17 cellular contexts compared by ENCODE assay signal in the genomic region with DNA sequence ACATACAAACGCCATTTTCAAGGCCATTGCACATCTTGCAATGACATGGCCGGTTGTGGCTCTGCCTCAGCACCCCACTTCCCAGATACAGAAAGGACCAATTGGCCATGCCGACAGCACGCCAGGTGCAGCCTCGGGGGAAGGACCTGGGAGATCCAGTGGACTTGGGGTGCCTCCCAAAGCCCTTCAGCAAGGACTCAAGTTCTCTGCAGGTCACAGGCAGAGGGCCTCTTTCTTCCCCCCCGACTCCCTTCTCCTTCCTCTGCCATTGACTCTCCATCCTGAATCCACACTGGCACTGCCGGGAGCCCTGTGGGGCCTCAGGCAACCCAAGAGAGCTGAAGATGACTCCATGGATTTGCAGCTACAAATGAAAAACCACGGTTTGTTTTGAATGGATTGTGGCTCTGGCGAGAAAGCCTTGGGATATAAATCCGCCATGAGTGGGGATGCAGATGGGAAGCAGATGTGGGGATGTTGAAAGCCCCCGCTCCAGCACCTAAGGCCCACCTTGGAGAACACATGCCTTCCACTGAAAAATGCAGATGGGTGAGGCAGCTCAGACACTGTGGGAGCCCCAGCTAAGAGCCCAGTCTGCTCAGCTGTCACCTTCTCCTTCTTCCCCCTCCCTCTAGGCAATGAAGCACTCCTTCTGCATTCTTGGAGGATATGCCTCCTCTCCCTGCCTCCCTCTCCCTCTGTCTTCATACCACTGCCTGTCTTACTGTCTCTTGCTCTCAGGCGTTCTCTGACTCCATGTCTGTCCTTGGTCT. TPM values are rescaled to one million over a fixed set of nuclear protein-coding genes. Genes with fewer than 3 reads are reported as not detected.
A peak's percentile ranks its signal among the peaks of the same experiment; 100 is the strongest.
DNase-seq lines count a peak whose midpoint lies in the region; TF ChIP-seq lines count a peak whose summit lies in the region.
"Had no signal": no experiment of that assay in that cellular context is flagged by ENCODE, and none has a peak within 500 bp of the region (broad histone marks: within the 10 kb centered on the region; RNA-seq: fewer than 3 reads in every experiment).

No MANE protein-coding gene starts in this region.

- TF ChIP-seq POLR2A in transverse colon (IDR thresholded peaks at IDR 0.05), result no peak

- H3K4me3 Mint-ChIP-seq in osteocyte (ENCODE audit: unreplicated experiment), result peak overlapping the region; percentile 7
- no peak overlapping the region for H3K4me3 Mint-ChIP-seq in CD8-positive, alpha-beta memory T cell
- no peak overlapping the region for H3K4me3 Mint-ChIP-seq in activated CD4-positive, alpha-beta T cell treated with anti-CD3 and anti-CD28 coated beads, Interleukin-2, amount 10 ng/mL, durations not matched to agents 24 days and 14 days
- H3K4me3 Mint-ChIP-seq: activated T-cell treated with anti-CD3 and anti-CD28 coated beads, Interleukin-2, amount 50 U/mL, for 24 hours had no signal

- no peaks in the 10 kb centered on the region for H3K9me3 Mint-ChIP-seq in osteocyte (ENCODE audit: unreplicated experiment)
- H3K9me3 Mint-ChIP-seq in CD8-positive, alpha-beta memory T cell, result no peaks in the 10 kb centered on the region
- H3K9me3 Mint-ChIP-seq in activated CD4-positive, alpha-beta T cell treated with anti-CD3 and anti-CD28 coated beads, Interleukin-2, amount 10 ng/mL, durations not matched to agents 24 days and 14 days, result no peaks in the 10 kb centered on the region
- H3K9me3 Mint-ChIP-seq: activated T-cell treated with anti-CD3 and anti-CD28 coated beads, Interleukin-2, amount 50 U/mL, for 24 hours had no signal

- no peak for TF ChIP-seq EP300 in transverse colon (IDR thresholded peaks at IDR 0.05; ENCODE audit: low read depth)

- H3K36me3 Mint-ChIP-seq in osteocyte (ENCODE audit: unreplicated experiment), result no peaks in the 10 kb centered on the region
- no peaks in the 10 kb centered on the region for H3K36me3 Mint-ChIP-seq in CD8-positive, alpha-beta memory T cell
- no peaks in the 10 kb centered on the region for H3K36me3 Mint-ChIP-seq in activated CD4-positive, alpha-beta T cell treated with anti-CD3 and anti-CD28 coated beads, Interleukin-2, amount 10 ng/mL, durations not matched to agents 24 days and 14 days (ENCODE audit: low read depth)

- intact Hi-C loops in transverse colon (cut with DNase I; ENCODE audit: low total_unique reads), result no loop called here
- intact Hi-C loops in activated CD4-positive, alpha-beta T cell treated with anti-CD3 and anti-CD28 coated beads, Interleukin-2, amount 10 ng/mL, durations not matched to agents 24 days and 14 days (cut with micrococcal nuclease), result no loop called here

- WGBS in transverse colon (ENCODE audit: low coverage in 1 of 2), 2 donors, result 69 to 75% methylated on average over 5 to 12 of the region's 12 CpGs

- in situ Hi-C loops in transverse colon (cut with MboI; ENCODE audit: low pct_ligation_motif_present in 1 of 4, low pct_unique_long_range_greater_than_20kb in 1 of 4, low sequenced_read_pairs in 3 of 4), result no loop called here

- no peaks in the 10 kb centered on the region for H3K36me3 ChIP-seq in CD8-positive, alpha-beta memory T cell (ENCODE audit: insufficient read depth, low read length)
- no peaks in the 10 kb centered on the region for H3K36me3 ChIP-seq in transverse colon
- H3K36me3 ChIP-seq: SJCRH30, upper lobe of left lung had no signal

- H3K4me3 ChIP-seq in AG10803 (ENCODE audit: low read length) (no peak overlapping the region), epithelial cell of esophagus (ENCODE audit: low read length) (no peak overlapping the region), transverse colon (no peak overlapping the region)
- no peak overlapping the region for H3K4me3 ChIP-seq in CD8-positive, alpha-beta memory T cell (ENCODE audit: low read length)
- H3K4me3 ChIP-seq: K562, SJCRH30, upper lobe of left lung had no signal

- peaks cover 57% of the 10 kb centered on the region for H3K4me1 Mint-ChIP-seq in osteocyte (ENCODE audit: unreplicated experiment)
- peaks cover 14 to 17% (median 15%) of the 10 kb centered on the region in 3 donors for H3K4me1 Mint-ChIP-seq in CD8-positive, alpha-beta memory T cell
- peaks cover 3% of the 10 kb centered on the region for H3K4me1 Mint-ChIP-seq in activated CD4-positive, alpha-beta T cell treated with anti-CD3 and anti-CD28 coated beads, Interleukin-2, amount 10 ng/mL, durations not matched to agents 24 days and 14 days

- H3K27ac Mint-ChIP-seq in osteocyte (ENCODE audit: unreplicated experiment), result peak overlapping the region; percentile 89
- peak overlapping the region in 2 of 8 donors; percentile 27 to 68 for H3K27ac Mint-ChIP-seq in CD8-positive, alpha-beta memory T cell
- no peak overlapping the region for H3K27ac Mint-ChIP-seq in activated CD4-positive, alpha-beta T cell treated with anti-CD3 and anti-CD28 coated beads, Interleukin-2, amount 10 ng/mL, durations not matched to agents 24 days and 14 days
- H3K27ac Mint-ChIP-seq: activated T-cell treated with anti-CD3 and anti-CD28 coated beads, Interleukin-2, amount 50 U/mL, for 24 hours had no signal

- TF ChIP-seq CTCF in AG10803 (conservative IDR thresholded peaks at IDR 0.05; ENCODE audit: low read length), result no peak
- TF ChIP-seq CTCF in epithelial cell of esophagus (IDR thresholded peaks at IDR 0.05; ENCODE audit: insufficient read depth, low read depth, low read length, missing control alignments), result no peak
- TF ChIP-seq CTCF in osteocyte (IDR thresholded peaks at IDR 0.05), result no peak
- TF ChIP-seq CTCF in transverse colon (IDR thresholded peaks at IDR 0.05), result no peak

- no peaks in the 10 kb centered on the region for H3K27me3 Mint-ChIP-seq in osteocyte (ENCODE audit: unreplicated experiment)
- H3K27me3 Mint-ChIP-seq in CD8-positive, alpha-beta memory T cell, result peaks cover 0 to 5% of the 10 kb centered on the region in 2 donors
- peaks cover 5% of the 10 kb centered on the region for H3K27me3 Mint-ChIP-seq in activated CD4-positive, alpha-beta T cell treated with anti-CD3 and anti-CD28 coated beads, Interleukin-2, amount 10 ng/mL, durations not matched to agents 24 days and 14 days
- H3K27me3 Mint-ChIP-seq: activated T-cell treated with anti-CD3 and anti-CD28 coated beads, Interleukin-2, amount 50 U/mL, for 24 hours had no signal

- no peaks in the 10 kb centered on the region for H3K4me1 ChIP-seq in CD8-positive, alpha-beta memory T cell (ENCODE audit: insufficient read depth, low read length)
- H3K4me1 ChIP-seq in transverse colon, result no peaks in the 10 kb centered on the region

- no peaks in the 10 kb centered on the region for H3K9me3 ChIP-seq in CD8-positive, alpha-beta memory T cell (ENCODE audit: low read length)
- no peaks in the 10 kb centered on the region for H3K9me3 ChIP-seq in transverse colon
- H3K9me3 ChIP-seq: SJCRH30, upper lobe of left lung had no signal

- CTCF ChIA-PET in CD8-positive, alpha-beta memory T cell (lab: Charles Lee), result interaction anchor here (1.0 to 1.5 kb wide), 2 partner anchors 28 to 38 kb away, joined by 3 to 4 read pairs; no protein-coding TSS in a partner anchor

- DNase-seq in AG10803 (ENCODE audit: low read depth), result peak; percentile 86
- DNase-seq in NCI-H524 (lab: John Stamatoyannopoulos, UW), result peak; percentile 63 to 94
- DNase-seq in epithelial cell of esophagus (ENCODE audit: low read depth), result peak; percentile 27
- no peak for DNase-seq in osteocyte (ENCODE audit: extremely low spot score, unreplicated experiment)
- no peak for DNase-seq in CD8-positive, alpha-beta memory T cell
- no peak for DNase-seq in transverse colon
- DNase-seq in SKM-1 (lab: John Stamatoyannopoulos, UW; ENCODE audit: unreplicated experiment), result no peak
- DNase-seq in activated CD4-positive, alpha-beta T cell treated with anti-CD3 and anti-CD28 coated beads, Interleukin-2, amount 10 ng/mL, durations not matched to agents 24 days and 14 days, result no peak
- DNase-seq: activated CD4-positive, alpha-beta T cell treated with anti-CD3 and anti-CD28 coated beads, Interleukin-2, amount 50 U/mL, for 4 hours; activated T-cell treated with anti-CD3 and anti-CD28 coated beads, Interleukin-2, amount 50 U/mL, for 24 hours; NCI-H1048; occipital lobe; small intestine; stimulated activated naive CD4-positive, alpha-beta T cell; upper lobe of left lung had no signal

- no peaks in the 10 kb centered on the region for H3K27me3 ChIP-seq in CD8-positive, alpha-beta memory T cell (ENCODE audit: insufficient read depth, low read length, poor library complexity, severe bottlenecking)
- H3K27me3 ChIP-seq in transverse colon, result peaks cover 7% of the 10 kb centered on the region
- H3K27me3 ChIP-seq: SJCRH30, upper lobe of left lung had no signal

- POLR2A ChIA-PET in CD8-positive, alpha-beta memory T cell (lab: Charles Lee), result interaction anchor here (0.7 kb wide), 1 partner anchor 424 kb away, joined by 3 read pairs; no protein-coding TSS in a partner anchor

- H3K27ac ChIP-seq in CD8-positive, alpha-beta memory T cell (ENCODE audit: low read depth, low read length), result no peak overlapping the region
- no peak overlapping the region for H3K27ac ChIP-seq in transverse colon
- H3K27ac ChIP-seq: SJCRH30, upper lobe of left lung had no signal

RNA-seq across cellular contexts. Expression of gene LTBP2, which starts 35.2 kb away (rescaled TPM):
- 377 and 379 TPM in 2 replicates for total RNA-seq in osteocyte
- under 1 TPM; 0.24 to 0.42 TPM for total RNA-seq in CD8-positive, alpha-beta memory T cell
- polyA plus RNA-seq in CD8-positive, alpha-beta memory T cell, result 0.83 TPM
- 10 to 100 TPM in 3 of 4 donors, 1 to 10 TPM in 1; 9.7 to 15.3 (median 11.9) TPM for total RNA-seq in transverse colon
- total RNA-seq in activated CD4-positive, alpha-beta T cell treated with anti-CD3 and anti-CD28 coated beads, Interleukin-2, amount 10 ng/mL, durations not matched to agents 24 days and 14 days, result 0.05 TPM in 1 of 2 replicates, not detected in the other

Comparison
In these comparisons a context has a peak if more than half of its experiments do, and no peak if none do; other contexts are left out.
1. DNase-seq: peak in AG10803 (single experiment), NCI-H524 (2 of 2) and epithelial cell of esophagus (single experiment); none in osteocyte (single experiment), CD8-positive, alpha-beta memory T cell (0 of 5), transverse colon (single experiment), SKM-1 (single experiment) and activated CD4-positive, alpha-beta T cell treated with anti-CD3 and anti-CD28 coated beads, Interleukin-2, amount 10 ng/mL, durations not matched to agents 24 days and 14 days (single experiment).
2. RNA of gene LTBP2, which starts 35.2 kb away (total RNA-seq): 377 to 379 TPM in osteocyte; 9.7 to 15.3 TPM in transverse colon, 0.24 to 0.42 TPM in CD8-positive, alpha-beta memory T cell and 0.05 TPM in activated CD4-positive, alpha-beta T cell treated with anti-CD3 and anti-CD28 coated beads, Interleukin-2, amount 10 ng/mL, durations not matched to agents 24 days and 14 days; every median in the first group is over 10 times any median in the second.